Comparison of ENCODE assay signal across 11 cellular contexts in genomic region chr9:123326662-123327093, GRCh38. TPM values are rescaled to one million over a fixed set of nuclear protein-coding genes. Genes with fewer than 3 reads are reported as not detected.
DNase-seq lines count a peak whose midpoint lies in the region; ATAC-seq and TF ChIP-seq lines count a peak whose summit lies in the region.
"Had no signal": no experiment of that assay in that cellular context is flagged by ENCODE, and none has a peak within 500 bp of the region (broad histone marks: within the 10 kb centered on the region; RNA-seq: fewer than 3 reads in every experiment).

No MANE protein-coding gene starts in this region.

- DNase-seq in NCI-H69 (lab: John Stamatoyannopoulos, UW): peak; percentile 20
- peak in 1 of 2 donors; percentile 47 for DNase-seq in left lung
- DNase-seq in PC-9: no peak
- no peak for DNase-seq in glutamatergic neuron
- no peak for DNase-seq in NCI-H128 (lab: John Stamatoyannopoulos, UW; ENCODE audit: unreplicated experiment)
- DNase-seq in ecto neural progenitor cell (ENCODE audit: low spot score): no peak
- DNase-seq: NK-92 treated with Interleukin-12 subunit alpha and Interleukin-12 subunit beta, amount 100 ng/mL, for 24 hours had no signal

- H3K79me2 ChIP-seq in PC-9 (ENCODE audit: low read depth): no peaks in the 10 kb centered on the region

- POLR2A ChIA-PET in PC-9 (lab: Charles Lee; ENCODE audit: unreplicated experiment): interaction anchor here (0.7 kb wide), 1 partner anchor 112 kb away, joined by 5 read pairs; no protein-coding TSS in a partner anchor

- no peak overlapping the region for H3K4me3 Mint-ChIP-seq in glutamatergic neuron (ENCODE audit: unreplicated experiment)

- peaks cover 2% of the 10 kb centered on the region for H3K4me1 Mint-ChIP-seq in glutamatergic neuron (ENCODE audit: low read depth, unreplicated experiment)

- no peaks in the 10 kb centered on the region for H3K9me2 ChIP-seq in PC-9 (ENCODE audit: insufficient read depth)

- H3K27me3 Mint-ChIP-seq in glutamatergic neuron (ENCODE audit: unreplicated experiment): peaks cover 9% of the 10 kb centered on the region

- intact Hi-C loops in left lung (cut with DNase I) (no loop called here), PC-9 (cut with micrococcal nuclease; ENCODE audit: unreplicated experiment) (loop anchor here (1.0 kb wide), 1 partner anchor 58 kb away; the partner anchor contains the start of gene STRBP)

- H3K9me3 ChIP-seq in left lung: no peaks in the 10 kb centered on the region
- H3K9me3 ChIP-seq in PC-9 (ENCODE audit: insufficient read depth, low read depth): no peaks in the 10 kb centered on the region
- H3K9me3 ChIP-seq: ascending aorta had no signal

- BruUV-seq in PC-9 (replicated peaks; lab: Mats Ljungman, UMichigan): no TSS peak

- CTCF ChIA-PET in PC-9 (lab: Charles Lee): no interaction called here

- H2AFZ ChIP-seq in PC-9: no peak overlapping the region; the same call in 1 of the 2 replicates

- H3K36me3 ChIP-seq in left lung (no peaks in the 10 kb centered on the region), PC-9 (ENCODE audit: low read depth) (no peaks in the 10 kb centered on the region)
- H3K36me3 ChIP-seq: ascending aorta had no signal

- ATAC-seq in GM21390 (IDR thresholded peaks at IDR 0.05; ENCODE audit: unreplicated experiment): peak; percentile 40
- peak; percentile 23 for ATAC-seq in left lung

- H3K27me3 ChIP-seq in left lung: no peaks in the 10 kb centered on the region
- no peaks in the 10 kb centered on the region for H3K27me3 ChIP-seq in PC-9 (ENCODE audit: insufficient read depth, low read depth)
- H3K27me3 ChIP-seq: ascending aorta had no signal

- H3K27ac ChIP-seq in C4-2B: peak overlapping the region; percentile 94
- H3K27ac ChIP-seq in left lung: no peak overlapping the region
- no peak overlapping the region; the same call in 1 of the 2 replicates for H3K27ac ChIP-seq in PC-9
- H3K27ac ChIP-seq: ascending aorta had no signal

- peaks cover 3% of the 10 kb centered on the region for H3K9me3 Mint-ChIP-seq in glutamatergic neuron (ENCODE audit: unreplicated experiment)

- peaks cover 7% of the 10 kb centered on the region for H3K36me3 Mint-ChIP-seq in glutamatergic neuron (ENCODE audit: unreplicated experiment)

- no peaks in the 10 kb centered on the region for H4K20me1 ChIP-seq in PC-9 (ENCODE audit: insufficient read depth)

- peaks cover 0 to 4% of the 10 kb centered on the region in 2 donors for H3K4me1 ChIP-seq in left lung
- H3K4me1 ChIP-seq in PC-9 (replicated peaks; ENCODE audit: insufficient read depth): peaks cover 31% of the 10 kb centered on the region
- H3K4me1 ChIP-seq: ascending aorta had no signal

- no peak overlapping the region for H3K27ac Mint-ChIP-seq in glutamatergic neuron (ENCODE audit: unreplicated experiment)

- TF ChIP-seq CTCF in C4-2B (conservative IDR thresholded peaks at IDR 0.05) (no peak), left lung (IDR thresholded peaks at IDR 0.05) (no peak), PC-9 (conservative IDR thresholded peaks at IDR 0.05) (no peak), glutamatergic neuron (IDR thresholded peaks at IDR 0.05; ENCODE audit: partially characterized antibody, unreplicated experiment) (no peak)

- H3F3A ChIP-seq in PC-9 (ENCODE audit: insufficient read depth, low read depth): peaks cover 15% of the 10 kb centered on the region; the same call in 1 of the 2 replicates

- no peak overlapping the region for H3K4me2 ChIP-seq in PC-9

- H3K4me3 ChIP-seq in left lung (no peak overlapping the region), PC-9 (no peak overlapping the region)
- H3K4me3 ChIP-seq: ascending aorta had no signal

RNA-seq across cellular contexts. Expression of gene CRB2, which starts 29.3 kb away (rescaled TPM):
- total RNA-seq in left lung (under 1 TPM; 0.08 to 0.09 TPM), PC-9 (2021) (not detected in 2 replicates), glutamatergic neuron (ENCODE audit: unreplicated experiment) (6.8 TPM)
- total RNA-seq: ascending aorta, mononuclear cell had no signal

RNA-seq across cellular contexts. Expression of gene STRBP, which starts 58.3 kb away (rescaled TPM):
- 10 to 100 TPM; 16.5 to 19.5 TPM for total RNA-seq in left lung
- total RNA-seq in PC-9 (2021): 34.5 and 39.9 TPM in 2 replicates
- total RNA-seq in glutamatergic neuron (ENCODE audit: unreplicated experiment): 111 TPM
